In the genomic region with DNA sequence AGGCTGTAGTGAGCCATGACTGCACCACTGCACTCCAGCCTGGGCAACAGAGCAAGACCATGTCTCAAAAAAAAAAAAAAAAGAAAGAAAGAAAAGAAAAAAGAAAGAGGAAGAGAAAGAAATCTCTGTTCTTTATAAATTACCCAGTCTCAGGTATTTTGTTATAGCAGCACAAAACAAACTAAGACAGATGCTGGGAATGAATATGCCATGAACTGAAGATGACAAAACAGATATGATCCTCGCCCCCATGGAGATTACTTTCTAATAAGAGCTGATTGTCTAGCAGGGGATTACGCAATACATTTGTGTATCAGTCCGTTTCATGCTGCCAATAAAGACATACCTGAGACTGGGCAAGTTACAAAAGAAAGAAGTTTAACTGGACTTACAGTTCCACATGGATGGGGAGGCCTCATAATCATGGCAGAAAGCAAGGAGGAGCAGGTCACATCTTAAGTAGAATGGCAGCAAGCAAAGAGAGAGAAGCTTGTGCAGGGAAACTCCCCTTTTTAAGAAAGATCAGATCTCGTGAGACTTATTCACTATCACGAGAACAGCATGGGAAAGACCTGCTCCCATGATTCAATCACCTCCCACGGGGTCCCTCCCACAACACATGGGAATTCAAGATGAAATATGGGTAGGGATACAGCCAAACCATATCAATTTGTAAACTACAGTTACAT, we compare ENCODE assay signal across 8 cellular contexts. TPM values are rescaled to one million over a fixed set of nuclear protein-coding genes. Genes with fewer than 3 reads are reported as not detected.
DNase-seq lines count a peak whose midpoint lies in the region; ATAC-seq, FAIRE-seq and TF ChIP-seq lines count a peak whose summit lies in the region.
"Not testable (repeated sequence)": the region's sequence is repeated elsewhere in the genome, so short reads cannot be mapped to it uniquely, and the experiment has no call there.

No MANE protein-coding gene starts in this region.

- CTCF ChIA-PET in A549 (lab: Yijun Ruan, JAX): interaction anchor here (0.9 kb wide), 1 partner anchor 65 kb away, joined by 4 read pairs; no protein-coding TSS in a partner anchor
- CTCF ChIA-PET in HCT116 (lab: Charles Lee); K562 (lab: Yijun Ruan, JAX; ENCODE audit: low intra/inter-chr PET ratio): not testable (repeated sequence)

- H3K9me3 Mint-ChIP-seq in activated T-cell treated with anti-CD3 and anti-CD28 coated beads, Interleukin-2, amount 50 U/mL, for 72 hours: peaks cover 6 to 10% of the 10 kb centered on the region in 2 donors
- not testable (repeated sequence) for H3K9me3 Mint-ChIP-seq in stimulated activated memory B cell treated with anti-CD40 and anti-IgM and Interleukin-4, amounts not matched to agents 10 μg/mL and 1 μg/mL and 100 μg/mL, for 72 hours

- H3K36me3 Mint-ChIP-seq in activated T-cell treated with anti-CD3 and anti-CD28 coated beads, Interleukin-2, amount 50 U/mL, for 72 hours (ENCODE audit: insufficient read depth in 2 of 2): peaks cover 15 to 32% of the 10 kb centered on the region in 2 donors
- H3K36me3 Mint-ChIP-seq in stimulated activated memory B cell treated with anti-CD40 and anti-IgM and Interleukin-4, amounts not matched to agents 10 μg/mL and 1 μg/mL and 100 μg/mL, for 72 hours: peaks cover 60% of the 10 kb centered on the region

- peaks cover 46% of the 10 kb centered on the region for H3K4me1 Mint-ChIP-seq in activated T-cell treated with anti-CD3 and anti-CD28 coated beads, Interleukin-2, amount 50 U/mL, for 72 hours (ENCODE audit: low read depth)
- peaks cover 68% of the 10 kb centered on the region for H3K4me1 Mint-ChIP-seq in stimulated activated memory B cell treated with anti-CD40 and anti-IgM and Interleukin-4, amounts not matched to agents 10 μg/mL and 1 μg/mL and 100 μg/mL, for 72 hours

- H3K9ac ChIP-seq in HCT116 (ENCODE audit: low read length); K562 (ENCODE audit: insufficient read depth in 1 of 2, low read depth in 2 of 2, low read length in 2 of 2): not testable (repeated sequence)

- WGBS in A549 (ENCODE audit: missing lambda C conversion rate): 79% methylated on average over 6 of the region's 6 CpGs
- WGBS in K562 (ENCODE audit: insufficient coverage, low coverage, missing lambda C conversion rate): 38% methylated on average over 6 of the region's 6 CpGs
- 69% methylated on average over 6 of the region's 6 CpGs for WGBS in right lobe of liver (ENCODE audit: insufficient coverage, low coverage, low lambda C conversion rate, missing lambda C conversion rate)

- H3K27ac ChIP-seq in A549; HCT116 (ENCODE audit: low read depth, low read length); K562 (ENCODE audit: extremely low read depth, low read depth, low read length); right lobe of liver: not testable (repeated sequence)

- H3K4me3 ChIP-seq in A549; HCT116 (replicated peaks in 1 of 2; ENCODE audit: low read depth in 1 of 2, low read length in 2 of 2); K562; right lobe of liver: not testable (repeated sequence)

- H3K79me2 ChIP-seq in HCT116 (ENCODE audit: insufficient read depth, low read length) (peaks cover 93% of the 10 kb centered on the region), K562 (ENCODE audit: control insufficient read depth, insufficient read depth, low read length) (peaks cover 50% of the 10 kb centered on the region)

- H3K9me3 ChIP-seq in A549 (peaks cover 17% of the 10 kb centered on the region), HCT116 (ENCODE audit: control insufficient read depth in 1 of 2, insufficient read depth in 1 of 2, low read depth in 1 of 2, low read length in 2 of 2) (peaks cover 8 to 14% of the 10 kb centered on the region in 2 experiments; a peak in 2 of 4 replicates)
- H3K9me3 ChIP-seq in K562 (replicated peaks; ENCODE audit: control insufficient read depth, insufficient read depth, low read depth, low read length); right lobe of liver: not testable (repeated sequence)

- not testable (repeated sequence) for H3K36me3 ChIP-seq in HCT116 (ENCODE audit: control insufficient read depth in 1 of 2, insufficient read depth in 2 of 2, low read length in 2 of 2); K562 (ENCODE audit: control insufficient read depth, insufficient read depth, low read length); right lobe of liver

- H3K9me1 ChIP-seq in K562 (ENCODE audit: control insufficient read depth, insufficient read depth, low read length): not testable (repeated sequence)

- H2AFZ ChIP-seq in HCT116 (ENCODE audit: low read depth, low read length, poor library complexity, severe bottlenecking); K562 (ENCODE audit: low read depth, low read length): not testable (repeated sequence)

- not testable (repeated sequence) for DNase-seq in A549 (ENCODE audit: low read depth in 1 of 2, low spot score in 1 of 2); GM12891 (ENCODE audit: insufficient read length, low spot score); HCT116 (ENCODE audit: low read depth, low spot score); activated T-cell treated with anti-CD3 and anti-CD28 coated beads, Interleukin-2, amount 50 U/mL, for 72 hours; K562 (ENCODE audit: extremely low read depth in 1 of 4, low spot score in 3 of 4); right lobe of liver
- DNase-seq in LHCN-M2 (ENCODE audit: low read depth): peak; percentile 44

- FAIRE-seq in A549 (lab: Jason Lieb, UNC); K562 (lab: Jason Lieb, UNC): not testable (repeated sequence)
- FAIRE-seq in GM12891 (lab: Jason Lieb, UNC): peak; percentile 71

- H3K9me2 ChIP-seq in HCT116 (ENCODE audit: insufficient read depth): not testable (repeated sequence)

- peak overlapping the region; percentile 68 for H3K27ac Mint-ChIP-seq in activated T-cell treated with anti-CD3 and anti-CD28 coated beads, Interleukin-2, amount 50 U/mL, for 72 hours
- peak overlapping the region; percentile 90 for H3K27ac Mint-ChIP-seq in stimulated activated memory B cell treated with anti-CD40 and anti-IgM and Interleukin-4, amounts not matched to agents 10 μg/mL and 1 μg/mL and 100 μg/mL, for 72 hours

- in situ Hi-C loops in K562 (cut with MboI): not testable (repeated sequence)

- not testable (repeated sequence) for BruUV-seq in HCT116 (replicated peaks; lab: Mats Ljungman, UMichigan); K562 (replicated peaks; lab: Mats Ljungman, UMichigan)

- not testable (repeated sequence) for ATAC-seq in A549; HCT116; activated T-cell treated with anti-CD3 and anti-CD28 coated beads, Interleukin-2, amount 50 U/mL, for 72 hours (replicated peaks in 1 of 2); K562; stimulated activated memory B cell treated with anti-CD40 and anti-IgM and Interleukin-4, amounts not matched to agents 10 μg/mL and 1 μg/mL and 100 μg/mL, for 72 hours
- ATAC-seq in right lobe of liver: peak in 3 of 4 donors; percentile 45 to 60 (median 52)

- not testable (repeated sequence) for TF ChIP-seq RAD21 in A549 (conservative IDR thresholded peaks at IDR 0.05 in 1 of 2, IDR thresholded peaks at IDR 0.05 in 1 of 2); HCT116 (IDR thresholded peaks at IDR 0.05; ENCODE audit: low read depth); K562 (CRISPR knock-in tag; conservative IDR thresholded peaks at IDR 0.05 in 1 of 2, IDR thresholded peaks at IDR 0.05 in 1 of 2)

- not testable (repeated sequence) for TF ChIP-seq POLR2A in A549 (IDR thresholded peaks at IDR 0.05; ENCODE audit: low read length); GM12891 (IDR thresholded peaks at IDR 0.05; ENCODE audit: low read depth, low read length); HCT116 (IDR thresholded peaks at IDR 0.05; ENCODE audit: borderline replicate concordance, extremely low read depth, insufficient read depth, insufficient read length); K562 (conservative IDR thresholded peaks at IDR 0.05); right lobe of liver (IDR thresholded peaks at IDR 0.05)

- not testable (repeated sequence) for H3K27me3 Mint-ChIP-seq in activated T-cell treated with anti-CD3 and anti-CD28 coated beads, Interleukin-2, amount 50 U/mL, for 72 hours (ENCODE audit: low read depth); stimulated activated memory B cell treated with anti-CD40 and anti-IgM and Interleukin-4, amounts not matched to agents 10 μg/mL and 1 μg/mL and 100 μg/mL, for 72 hours

- H4K20me1 ChIP-seq in HCT116 (ENCODE audit: insufficient read depth); K562 (replicated peaks; ENCODE audit: control insufficient read depth, insufficient read depth, low read length): not testable (repeated sequence)

- not testable (repeated sequence) for H3K4me2 ChIP-seq in A549; HCT116 (ENCODE audit: low read length); K562 (ENCODE audit: insufficient read depth, low read length)

- not testable (repeated sequence) for H3K27me3 ChIP-seq in HCT116 (ENCODE audit: insufficient read depth, low read length); K562 (ENCODE audit: control insufficient read depth in 2 of 2, insufficient read depth in 2 of 2, low read length in 2 of 2); right lobe of liver

- POLR2A ChIA-PET in A549 (lab: Yijun Ruan, JAX); HCT116 (lab: Charles Lee): not testable (repeated sequence)
- POLR2A ChIA-PET in K562 (lab: Yijun Ruan, JAX): interaction anchor here (0.6 to 1.6 kb wide), 4 partner anchors 9 to 570 kb away, joined by 3 to 5 read pairs (median 4); no protein-coding TSS in a partner anchor

- intact Hi-C loops in HCT116 (cut with micrococcal nuclease); K562 (cut with micrococcal nuclease); right lobe of liver (cut with DNase I): not testable (repeated sequence)

- TF ChIP-seq EP300 in A549 (IDR thresholded peaks at IDR 0.05); K562 (IDR thresholded peaks at IDR 0.05; ENCODE audit: low read length): not testable (repeated sequence)

- RAD21 ChIA-PET in HCT116 (lab: Charles Lee; ENCODE audit: low non-redundant PET in 1 of 2, low total read pairs in 2 of 2, uncharacterized antibody in 2 of 2, unreplicated experiment in 2 of 2): not testable (repeated sequence)

- H3K4me1 ChIP-seq in A549 (peaks cover 15% of the 10 kb centered on the region), right lobe of liver (peaks cover 0 to 19% (median 0%) of the 10 kb centered on the region in 4 donors)
- H3K4me1 ChIP-seq in HCT116 (ENCODE audit: control insufficient read depth in 1 of 2, insufficient read depth in 2 of 2, low read length in 2 of 2); K562 (replicated peaks in 1 of 2; ENCODE audit: control insufficient read depth in 2 of 2, insufficient read depth in 2 of 2, low read length in 2 of 2): not testable (repeated sequence)

- not testable (repeated sequence) for TF ChIP-seq CTCF in A549 (IDR thresholded peaks at IDR 0.05); HCT116 (IDR thresholded peaks at IDR 0.05 in 2 of 3, conservative IDR thresholded peaks at IDR 0.05 in 1 of 3; ENCODE audit: borderline replicate concordance in 1 of 3, insufficient read depth in 1 of 3, low read depth in 2 of 3, low read length in 2 of 3); K562 (IDR thresholded peaks at IDR 0.05 in 2 of 3, conservative IDR thresholded peaks at IDR 0.05 in 1 of 3; ENCODE audit: insufficient read depth in 2 of 3, low read depth in 1 of 3, low read length in 3 of 3); right lobe of liver (IDR thresholded peaks at IDR 0.05)

- H3K4me3 Mint-ChIP-seq in activated T-cell treated with anti-CD3 and anti-CD28 coated beads, Interleukin-2, amount 50 U/mL, for 72 hours: peak overlapping the region; percentile 54 to 60
- H3K4me3 Mint-ChIP-seq in stimulated activated memory B cell treated with anti-CD40 and anti-IgM and Interleukin-4, amounts not matched to agents 10 μg/mL and 1 μg/mL and 100 μg/mL, for 72 hours: peak overlapping the region; percentile 68

RNA-seq across cellular contexts. Expression of a gene that starts 29.1 kb away (rescaled TPM):
- polyA plus RNA-seq in A549 (2011; rRNA removed): 80.2 and 87.4 TPM in 2 replicates
- 26.5 and 31.2 TPM in 2 replicates for polyA plus RNA-seq in A549 (2012; cell fraction: cytosol; rRNA removed)
- 15.4 and 16.6 TPM in 2 replicates for polyA plus RNA-seq in A549 (2012; cell fraction: nucleus; rRNA removed)
- 37.8 to 40.3 TPM (median 39.3 TPM) in 3 replicates for polyA plus RNA-seq in A549 (2017; fragmentation: RNase III; extraction: RNeasy Plus Mini Kit Qiagen cat#74134 plus additional on column Dnase treatment)
- 104 and 118 TPM in 2 replicates for polyA minus RNA-seq in A549 (2011; rRNA and poly(A)+ RNA removed)
- polyA plus RNA-seq in GM12891 (2012; ENCODE audit: low read depth, missing spikeins): 17.4 TPM
- 52.0 TPM for total RNA-seq in HCT116 (2021; ENCODE audit: unreplicated experiment)
- 25.7 and 25.8 TPM in 2 replicates for polyA plus RNA-seq in HCT116 (2012)
- 69.2 and 78.4 TPM in 2 replicates for total RNA-seq in LHCN-M2 (2014; rRNA removed)
- 22.4 TPM for polyA plus RNA-seq in LHCN-M2 (2012)
- total RNA-seq in activated T-cell treated with anti-CD3 and anti-CD28 coated beads, Interleukin-2, amount 50 U/mL, for 72 hours: 10 to 100 TPM; 43.2 to 55.2 TPM
- total RNA-seq in K562 (2011; cell fraction: chromatin; rRNA removed; ENCODE audit: low replicate concordance): 27.1 and 32.3 TPM in 2 replicates
- 11.7 and 13.2 TPM in 2 replicates for total RNA-seq in K562 (2011; cell fraction: nucleolus; rRNA removed)
- total RNA-seq in K562 (2011; cell fraction: nucleoplasm; rRNA removed): 22.7 and 34.8 TPM in 2 replicates
- 16.7 and 20.3 TPM in 2 replicates for total RNA-seq in K562 (2014; rRNA removed)
- total RNA-seq in K562 (2014; rRNA removed; fragmentation: Illumina TruSeq; extraction: Trizol): 27.0 and 27.7 TPM in 2 replicates
- total RNA-seq in K562 (2015; rRNA removed; fragmentation: Illumina TruSeq; extraction: Trizol): 24.8 and 27.2 TPM in 2 replicates
- total RNA-seq in K562 (2021): 23.6 and 24.0 TPM in 2 replicates
- 27.3 and 28.6 TPM in 2 replicates for polyA plus RNA-seq in K562 (2011; rRNA removed)
- 17.0 and 22.3 TPM in 2 replicates for polyA plus RNA-seq in K562 (2011; cell fraction: cytosol; rRNA removed)
- polyA plus RNA-seq in K562 (2011; cell fraction: nucleus; rRNA removed): 31.3 and 33.1 TPM in 2 replicates
- polyA plus RNA-seq in K562 (2012): 20.0 and 23.4 TPM in 2 replicates
- polyA plus RNA-seq in K562 (2014; fragmentation: Illumina TruSeq; extraction: Trizol): 20.9 and 24.8 TPM in 2 replicates
- 1 to 10 TPM; 3.0 to 3.5 TPM for polyA plus RNA-seq in K562 (2014; fragmentation: Nextera tagmentation; extraction: Ambion mirVana)
- polyA plus RNA-seq in K562 (2014; rRNA removed): 13.1 and 15.6 TPM in 2 replicates
- polyA minus RNA-seq in K562 (2011; rRNA and poly(A)+ RNA removed): 59.5 and 64.2 TPM in 2 replicates
- polyA minus RNA-seq in K562 (2011; cell fraction: cytosol; rRNA and poly(A)+ RNA removed): 24.3 and 34.5 TPM in 2 replicates
- 13.2 and 22.0 TPM in 2 replicates for polyA minus RNA-seq in K562 (2011; cell fraction: nucleus; rRNA and poly(A)+ RNA removed)
- 10 to 100 TPM; 19.9 to 35.9 (median 28.4) TPM for total RNA-seq in right lobe of liver
